Comparison of ENCODE assay signal across 16 cellular contexts in the genomic region with DNA sequence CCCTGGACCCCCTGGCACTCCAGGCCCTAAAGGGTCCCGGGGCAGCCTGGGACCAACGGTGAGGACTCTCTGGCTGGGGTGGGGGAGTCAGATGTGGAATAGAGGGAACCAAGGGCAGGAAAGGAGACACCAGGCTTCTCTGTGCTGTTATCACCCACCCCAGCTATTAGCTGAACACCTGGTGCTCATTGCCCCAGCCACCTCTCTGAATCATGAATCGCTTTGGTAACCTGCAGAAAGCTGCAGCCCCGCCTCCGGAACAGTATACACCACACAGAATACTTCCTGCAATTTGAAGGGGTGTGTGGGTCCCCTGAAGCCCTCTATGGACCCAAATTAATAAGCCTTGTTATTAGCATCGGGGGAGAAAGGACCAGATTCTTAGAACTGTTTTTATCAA. TPM values are rescaled to one million over a fixed set of nuclear protein-coding genes. Genes with fewer than 3 reads are reported as not detected.
DNase-seq lines count a peak whose midpoint lies in the region; ATAC-seq and TF ChIP-seq lines count a peak whose summit lies in the region.
"Had no signal": no experiment of that assay in that cellular context is flagged by ENCODE, and none has a peak within 500 bp of the region (broad histone marks: within the 10 kb centered on the region; RNA-seq: fewer than 3 reads in every experiment).

No MANE protein-coding gene starts in this region.

- DNase-seq in DMS 273 (lab: John Stamatoyannopoulos, UW; ENCODE audit: unreplicated experiment) (peak; percentile 20), DMS 273 treated with DMSO at 0.1 percent for 48 hours (lab: John Stamatoyannopoulos, UW) (no peak), A172 (ENCODE audit: low spot score) (peak; percentile 41), RWPE1 (ENCODE audit: low spot score) (no peak), left lobe of liver (ENCODE audit: low spot score) (peak; percentile 21), hippocampal formation (lab: John Stamatoyannopoulos, UW) (no peak)
- DNase-seq in stimulated activated CD4-positive, alpha-beta T cell treated with anti-CD3 and anti-CD28 coated beads, Interleukin-4, amount 100 ng/mL, for 4 hours = no peak
- DNase-seq: activated CD4-positive, alpha-beta T cell treated with anti-CD3 and anti-CD28 coated beads for 1 hour; foreskin melanocyte; SHP77; stimulated activated CD4-positive, alpha-beta T cell treated with anti-CD3 and anti-CD28 coated beads, Interleukin-4, amount 100 ng/mL, for 1 hour had no signal

- POLR2A ChIA-PET in RWPE1 (lab: Yijun Ruan, JAX; ENCODE audit: low non-redundant PET) = no interaction called here

- CTCF ChIA-PET in RWPE1 (lab: Yijun Ruan, JAX) = interaction anchor here (0.6 to 1.0 kb wide), 4 partner anchors 15 to 423 kb away, joined by 3 to 6 read pairs (median 3); no protein-coding TSS in a partner anchor

- TF ChIP-seq CTCF in RWPE1 (conservative IDR thresholded peaks at IDR 0.05; ENCODE audit: low read depth) = no peak

- ATAC-seq in left lobe of liver = no peak
- ATAC-seq in HG03442 (IDR thresholded peaks at IDR 0.05; ENCODE audit: unreplicated experiment) = no peak

- peak overlapping the region; percentile 68 for H3K27ac ChIP-seq in RWPE1
- H3K27ac ChIP-seq: 22Rv1, C4-2B, neural progenitor cell had no signal

RNA-seq across cellular contexts. Expression of a gene that starts 40.4 kb away (rescaled TPM):
- total RNA-seq in A172 (2014; rRNA removed; shearing (Covaris generic)) = not detected in 2 replicates
- total RNA-seq in left lobe of liver = 19,737 TPM
- total RNA-seq: tibial nerve had no signal

RNA-seq across cellular contexts. Expression of a gene that starts 47.2 kb away (rescaled TPM):
- not detected in 2 replicates for total RNA-seq in A172 (2014; rRNA removed; shearing (Covaris generic))
- 4,103 TPM for total RNA-seq in left lobe of liver
- total RNA-seq: tibial nerve had no signal

Comparison
In these comparisons a context has a peak if more than half of its experiments do, and no peak if none do; other contexts are left out.
1. DNase-seq: peak in DMS 273 (single experiment), A172 (single experiment) and left lobe of liver (single experiment); none in DMS 273 treated with DMSO at 0.1 percent for 48 hours (single experiment), RWPE1 (single experiment), stimulated activated CD4-positive, alpha-beta T cell treated with anti-CD3 and anti-CD28 coated beads, Interleukin-4, amount 100 ng/mL, for 4 hours (0 of 2) and hippocampal formation (0 of 2).
2. RNA of a gene that starts 40.4 kb away (total RNA-seq): 19,737 TPM in left lobe of liver (single experiment); not detected in A172; every median in the first group is over 1,000 times any median in the second.
3. RNA of a gene that starts 47.2 kb away (total RNA-seq): 4,103 TPM in left lobe of liver (single experiment); not detected in A172; every median in the first group is over 1,000 times any median in the second.